Comparison of ENCODE assay signal across 32 cellular contexts in genomic region chr17:13265306-13265705, GRCh38.
"Had no signal": no experiment of that assay in that cellular context is flagged by ENCODE, and none has a peak within 500 bp of the region (broad histone marks: within the 10 kb centered on the region; RNA-seq: fewer than 3 reads in every experiment).

No MANE protein-coding gene starts in this region.

- H3K27ac ChIP-seq: brain microvascular endothelial cell, coronary artery, dorsolateral prefrontal cortex, foreskin keratinocyte, gastrocnemius medialis, WERI-Rb-1 had no signal

- H3K4me3 Mint-ChIP-seq: activated B cell treated with CpG ODN at 0.5 μM for 24 hours; activated CD4-positive, alpha-beta memory T cell treated with anti-CD3 and anti-CD28 coated beads for 36 hours; activated CD8-positive, alpha-beta memory T cell treated with anti-CD3 and anti-CD28 coated beads, Interleukin-2, amount 10 ng/mL, durations not matched to agents 7 days and 5 days; activated CD8-positive, alpha-beta T cell treated with anti-CD3 and anti-CD28 coated beads, Interleukin-2, amount 10 ng/mL, durations not matched to agents 7 days and 5 days; activated naive CD4-positive, alpha-beta T cell treated with anti-CD3 and anti-CD28 coated beads, Interleukin-2, amount 10 ng/mL, durations not matched to agents 7 days and 5 days; activated naive CD8-positive, alpha-beta T cell treated with anti-CD3 and anti-CD28 coated beads, Interleukin-2, amount 10 ng/mL, durations not matched to agents 7 days and 5 days; activated T-helper 1 cell treated with anti-CD3 and anti-CD28 coated beads, Interleukin-12 subunit alpha, Interleukin-12 subunit beta, Interleukin-2, Interleukin-4 antibody, amounts not matched to agents 30 ng/mL and 10 ng/mL and 1 ng/mL, durations not matched to agents 14 hours and 24 hours and 36 hours; central memory CD8-positive, alpha-beta T cell; dendritic cell treated with granulocyte-macrophage colony-stimulating factor and Interleukin-4, amounts not matched to agents 40 ng/mL and 50 ng/mL, for 4 days; endodermal cell; T-helper 17 cell; T-helper 2 cell treated with Interferon-gamma antibody and Interleukin-4, amounts not matched to agents 5 μg/mL and 100 μg/mL, for 36 hours had no signal

- H3K4me3 ChIP-seq: coronary artery, dorsolateral prefrontal cortex, gastrocnemius medialis had no signal

- DNase-seq: activated B cell treated with CpG ODN at 0.5 μM for 24 hours; activated CD4-positive, alpha-beta memory T cell treated with anti-CD3 and anti-CD28 coated beads for 36 hours; activated CD4-positive, alpha-beta T cell treated with anti-CD3 and anti-CD28 coated beads for 48 hours; activated CD8-positive, alpha-beta memory T cell treated with anti-CD3 and anti-CD28 coated beads, Interleukin-2, amount 10 ng/mL, durations not matched to agents 7 days and 5 days; activated CD8-positive, alpha-beta memory T cell treated with anti-CD3 and anti-CD28 coated beads, Interleukin-2, amount 50 U/mL, for 4 hours; activated CD8-positive, alpha-beta T cell treated with anti-CD3 and anti-CD28 coated beads, Interleukin-2, amount 10 ng/mL, durations not matched to agents 7 days and 5 days; activated effector memory CD4-positive, alpha-beta T cell treated with anti-CD3 and anti-CD28 coated beads, Interleukin-2, amount 50 U/mL, for 16 hours; activated naive CD4-positive, alpha-beta T cell; activated naive CD4-positive, alpha-beta T cell treated with anti-CD3 and anti-CD28 coated beads, Interleukin-2, amount 10 ng/mL, durations not matched to agents 7 days and 5 days; activated naive CD8-positive, alpha-beta T cell treated with anti-CD3 and anti-CD28 coated beads, Interleukin-2, amount 10 ng/mL, durations not matched to agents 7 days and 5 days; activated T-cell treated with anti-CD3 and anti-CD28 coated beads, Interleukin-2, amount 50 U/mL, for 1 hour; activated T-cell treated with anti-CD3 and anti-CD28 coated beads, Interleukin-2, amount 50 U/mL, for 48 hours; amniotic stem cell; anterior cingulate cortex; brain microvascular endothelial cell; dorsolateral prefrontal cortex; effector memory CD4-positive, alpha-beta T cell; endodermal cell; gastrocnemius medialis; glutamatergic neuron; T-helper 1 cell; T-helper 17 cell; T1000; WERI-Rb-1 had no signal

- H3K4me1 Mint-ChIP-seq: activated B cell treated with CpG ODN at 0.5 μM for 24 hours; activated CD8-positive, alpha-beta memory T cell treated with anti-CD3 and anti-CD28 coated beads, Interleukin-2, amount 10 ng/mL, durations not matched to agents 7 days and 5 days; activated naive CD4-positive, alpha-beta T cell treated with anti-CD3 and anti-CD28 coated beads, Interleukin-2, amount 10 ng/mL, durations not matched to agents 7 days and 5 days; activated naive CD8-positive, alpha-beta T cell treated with anti-CD3 and anti-CD28 coated beads, Interleukin-2, amount 10 ng/mL, durations not matched to agents 7 days and 5 days; central memory CD8-positive, alpha-beta T cell; endodermal cell; T-helper 17 cell had no signal

- H3K36me3 Mint-ChIP-seq: activated CD4-positive, alpha-beta memory T cell treated with anti-CD3 and anti-CD28 coated beads for 36 hours; activated CD8-positive, alpha-beta memory T cell treated with anti-CD3 and anti-CD28 coated beads, Interleukin-2, amount 10 ng/mL, durations not matched to agents 7 days and 5 days; activated naive CD4-positive, alpha-beta T cell treated with anti-CD3 and anti-CD28 coated beads, Interleukin-2, amount 10 ng/mL, durations not matched to agents 7 days and 5 days; activated naive CD4-positive, alpha-beta T cell treated with anti-CD3 and anti-CD28 coated beads, Interleukin-2, amount 50 U/mL, for 72 hours; activated naive CD8-positive, alpha-beta T cell treated with anti-CD3 and anti-CD28 coated beads, Interleukin-2, amount 10 ng/mL, durations not matched to agents 7 days and 5 days had no signal

- H3K9me3 ChIP-seq: gastrocnemius medialis had no signal

- H3K4me1 ChIP-seq: foreskin keratinocyte, gastrocnemius medialis had no signal

- H3K9me3 Mint-ChIP-seq: activated B cell treated with CpG ODN at 0.5 μM for 24 hours; activated CD4-positive, alpha-beta memory T cell treated with anti-CD3 and anti-CD28 coated beads for 36 hours; activated naive CD8-positive, alpha-beta T cell treated with anti-CD3 and anti-CD28 coated beads, Interleukin-2, amount 10 ng/mL, durations not matched to agents 7 days and 5 days; activated T-helper 1 cell treated with anti-CD3 and anti-CD28 coated beads, Interleukin-12 subunit alpha, Interleukin-12 subunit beta, Interleukin-2, Interleukin-4 antibody, amounts not matched to agents 30 ng/mL and 10 ng/mL and 1 ng/mL, durations not matched to agents 14 hours and 24 hours and 36 hours; dendritic cell treated with granulocyte-macrophage colony-stimulating factor and Interleukin-4, amounts not matched to agents 40 ng/mL and 50 ng/mL, for 4 days; endodermal cell; T-helper 2 cell treated with Interferon-gamma antibody and Interleukin-4, amounts not matched to agents 5 μg/mL and 100 μg/mL, for 36 hours had no signal

- H3K27ac Mint-ChIP-seq: activated B cell treated with CpG ODN at 0.5 μM for 24 hours; activated CD4-positive, alpha-beta memory T cell treated with anti-CD3 and anti-CD28 coated beads for 36 hours; activated CD8-positive, alpha-beta memory T cell treated with anti-CD3 and anti-CD28 coated beads, Interleukin-2, amount 10 ng/mL, durations not matched to agents 7 days and 5 days; activated CD8-positive, alpha-beta T cell treated with anti-CD3 and anti-CD28 coated beads, Interleukin-2, amount 10 ng/mL, durations not matched to agents 7 days and 5 days; activated naive CD4-positive, alpha-beta T cell treated with anti-CD3 and anti-CD28 coated beads, Interleukin-2, amount 10 ng/mL, durations not matched to agents 7 days and 5 days; activated naive CD4-positive, alpha-beta T cell treated with anti-CD3 and anti-CD28 coated beads, Interleukin-2, amount 50 U/mL, for 72 hours; activated naive CD8-positive, alpha-beta T cell treated with anti-CD3 and anti-CD28 coated beads, Interleukin-2, amount 10 ng/mL, durations not matched to agents 7 days and 5 days; activated T-helper 1 cell treated with anti-CD3 and anti-CD28 coated beads, Interleukin-12 subunit alpha, Interleukin-12 subunit beta, Interleukin-2, Interleukin-4 antibody, amounts not matched to agents 30 ng/mL and 10 ng/mL and 1 ng/mL, durations not matched to agents 14 hours and 24 hours and 36 hours; activated T-helper 2 cell treated with anti-CD3 and anti-CD28 coated beads, Interferon-gamma antibody, Interleukin-2, Interleukin-4, amounts not matched to agents 10 μg/mL and 5 μg/mL and 100 μg/mL, durations not matched to agents 14 hours and 24 hours and 36 hours; dendritic cell treated with granulocyte-macrophage colony-stimulating factor and Interleukin-4, amounts not matched to agents 40 ng/mL and 50 ng/mL, for 4 days; endodermal cell; T-helper 17 cell; T-helper 2 cell treated with Interferon-gamma antibody and Interleukin-4, amounts not matched to agents 5 μg/mL and 100 μg/mL, for 36 hours had no signal

- H3K27me3 ChIP-seq: brain microvascular endothelial cell, foreskin keratinocyte, gastrocnemius medialis had no signal

- H3K27me3 Mint-ChIP-seq: activated B cell treated with CpG ODN at 0.5 μM for 24 hours; activated CD8-positive, alpha-beta memory T cell treated with anti-CD3 and anti-CD28 coated beads, Interleukin-2, amount 10 ng/mL, durations not matched to agents 7 days and 5 days; activated naive CD4-positive, alpha-beta T cell treated with anti-CD3 and anti-CD28 coated beads, Interleukin-2, amount 10 ng/mL, durations not matched to agents 7 days and 5 days; activated naive CD8-positive, alpha-beta T cell treated with anti-CD3 and anti-CD28 coated beads, Interleukin-2, amount 10 ng/mL, durations not matched to agents 7 days and 5 days; dendritic cell treated with granulocyte-macrophage colony-stimulating factor and Interleukin-4, amounts not matched to agents 40 ng/mL and 50 ng/mL, for 4 days had no signal

- H3K36me3 ChIP-seq: brain microvascular endothelial cell, gastrocnemius medialis, WERI-Rb-1 had no signal
